ENCODE assay signal across 1 cellular context in the genomic region with DNA sequence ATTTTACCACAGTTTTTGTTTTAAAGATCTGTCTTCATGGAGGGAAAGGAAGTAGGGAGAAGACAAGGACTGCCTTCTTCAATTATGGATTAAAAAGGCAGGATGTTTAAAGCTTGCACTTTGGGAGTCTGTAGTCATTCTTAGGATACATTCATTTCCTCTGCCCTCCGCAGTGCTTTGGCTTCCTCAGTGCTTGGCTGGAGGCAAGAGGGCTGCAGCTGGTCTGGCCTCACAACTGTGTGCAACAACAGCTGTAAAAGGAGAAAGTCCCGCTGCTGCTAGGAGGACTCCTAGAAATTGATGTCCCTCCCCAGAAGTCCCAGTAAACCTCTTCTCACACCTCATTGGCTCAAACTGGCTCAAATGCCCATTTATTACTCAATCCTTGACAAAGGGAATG.
TF ChIP-seq lines count a peak whose summit lies in the region.

No MANE protein-coding gene starts in this region.

TF ChIP-seq in WTC11, 78 proteins besides CTCF, POLR2A, EP300 and RAD21:
- TF ChIP-seq ZNF425 (CRISPR knock-in tag; conservative IDR thresholded peaks at IDR 0.05): no peak
- TF ChIP-seq NFATC4 (CRISPR knock-in tag; IDR thresholded peaks at IDR 0.05): no peak
- TF ChIP-seq, protein P1, sequence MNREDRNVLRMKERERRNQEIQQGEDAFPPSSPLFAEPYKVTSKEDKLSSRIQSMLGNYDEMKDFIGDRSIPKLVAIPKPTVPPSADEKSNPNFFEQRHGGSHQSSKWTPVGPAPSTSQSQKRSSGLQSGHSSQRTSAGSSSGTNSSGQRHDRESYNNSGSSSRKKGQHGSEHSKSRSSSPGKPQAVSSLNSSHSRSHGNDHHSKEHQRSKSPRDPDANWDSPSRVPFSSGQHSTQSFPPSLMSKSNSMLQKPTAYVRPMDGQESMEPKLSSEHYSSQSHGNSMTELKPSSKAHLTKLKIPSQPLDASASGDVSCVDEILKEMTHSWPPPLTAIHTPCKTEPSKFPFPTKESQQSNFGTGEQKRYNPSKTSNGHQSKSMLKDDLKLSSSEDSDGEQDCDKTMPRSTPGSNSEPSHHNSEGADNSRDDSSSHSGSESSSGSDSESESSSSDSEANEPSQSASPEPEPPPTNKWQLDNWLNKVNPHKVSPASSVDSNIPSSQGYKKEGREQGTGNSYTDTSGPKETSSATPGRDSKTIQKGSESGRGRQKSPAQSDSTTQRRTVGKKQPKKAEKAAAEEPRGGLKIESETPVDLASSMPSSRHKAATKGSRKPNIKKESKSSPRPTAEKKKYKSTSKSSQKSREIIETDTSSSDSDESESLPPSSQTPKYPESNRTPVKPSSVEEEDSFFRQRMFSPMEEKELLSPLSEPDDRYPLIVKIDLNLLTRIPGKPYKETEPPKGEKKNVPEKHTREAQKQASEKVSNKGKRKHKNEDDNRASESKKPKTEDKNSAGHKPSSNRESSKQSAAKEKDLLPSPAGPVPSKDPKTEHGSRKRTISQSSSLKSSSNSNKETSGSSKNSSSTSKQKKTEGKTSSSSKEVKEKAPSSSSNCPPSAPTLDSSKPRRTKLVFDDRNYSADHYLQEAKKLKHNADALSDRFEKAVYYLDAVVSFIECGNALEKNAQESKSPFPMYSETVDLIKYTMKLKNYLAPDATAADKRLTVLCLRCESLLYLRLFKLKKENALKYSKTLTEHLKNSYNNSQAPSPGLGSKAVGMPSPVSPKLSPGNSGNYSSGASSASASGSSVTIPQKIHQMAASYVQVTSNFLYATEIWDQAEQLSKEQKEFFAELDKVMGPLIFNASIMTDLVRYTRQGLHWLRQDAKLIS (CRISPR knock-in tag; IDR thresholded peaks at IDR 0.05; ENCODE audit: borderline replicate concordance): no peak
- no peak for TF ChIP-seq CBFB (CRISPR knock-in tag; IDR thresholded peaks at IDR 0.05; ENCODE audit: low read depth)
- no peak for TF ChIP-seq ATF3 (CRISPR knock-in tag; conservative IDR thresholded peaks at IDR 0.05)
- TF ChIP-seq ATF2 (CRISPR knock-in tag; IDR thresholded peaks at IDR 0.05; ENCODE audit: borderline replicate concordance, low read depth): no peak
- no peak for TF ChIP-seq GTF2I (CRISPR knock-in tag; conservative IDR thresholded peaks at IDR 0.05)
- TF ChIP-seq NFE2L1 (CRISPR knock-in tag; IDR thresholded peaks at IDR 0.05): no peak
- no peak for TF ChIP-seq IRF1 (CRISPR knock-in tag; IDR thresholded peaks at IDR 0.05)
- no peak for TF ChIP-seq ZNF671 (CRISPR knock-in tag; IDR thresholded peaks at IDR 0.05)
- TF ChIP-seq ATF1 (CRISPR knock-in tag; IDR thresholded peaks at IDR 0.05): no peak
- TF ChIP-seq TEAD4 (CRISPR knock-in tag; IDR thresholded peaks at IDR 0.05): no peak
- TF ChIP-seq, protein P2, sequence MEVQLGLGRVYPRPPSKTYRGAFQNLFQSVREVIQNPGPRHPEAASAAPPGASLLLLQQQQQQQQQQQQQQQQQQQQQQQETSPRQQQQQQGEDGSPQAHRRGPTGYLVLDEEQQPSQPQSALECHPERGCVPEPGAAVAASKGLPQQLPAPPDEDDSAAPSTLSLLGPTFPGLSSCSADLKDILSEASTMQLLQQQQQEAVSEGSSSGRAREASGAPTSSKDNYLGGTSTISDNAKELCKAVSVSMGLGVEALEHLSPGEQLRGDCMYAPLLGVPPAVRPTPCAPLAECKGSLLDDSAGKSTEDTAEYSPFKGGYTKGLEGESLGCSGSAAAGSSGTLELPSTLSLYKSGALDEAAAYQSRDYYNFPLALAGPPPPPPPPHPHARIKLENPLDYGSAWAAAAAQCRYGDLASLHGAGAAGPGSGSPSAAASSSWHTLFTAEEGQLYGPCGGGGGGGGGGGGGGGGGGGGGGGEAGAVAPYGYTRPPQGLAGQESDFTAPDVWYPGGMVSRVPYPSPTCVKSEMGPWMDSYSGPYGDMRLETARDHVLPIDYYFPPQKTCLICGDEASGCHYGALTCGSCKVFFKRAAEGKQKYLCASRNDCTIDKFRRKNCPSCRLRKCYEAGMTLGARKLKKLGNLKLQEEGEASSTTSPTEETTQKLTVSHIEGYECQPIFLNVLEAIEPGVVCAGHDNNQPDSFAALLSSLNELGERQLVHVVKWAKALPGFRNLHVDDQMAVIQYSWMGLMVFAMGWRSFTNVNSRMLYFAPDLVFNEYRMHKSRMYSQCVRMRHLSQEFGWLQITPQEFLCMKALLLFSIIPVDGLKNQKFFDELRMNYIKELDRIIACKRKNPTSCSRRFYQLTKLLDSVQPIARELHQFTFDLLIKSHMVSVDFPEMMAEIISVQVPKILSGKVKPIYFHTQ (CRISPR knock-in tag; IDR thresholded peaks at IDR 0.05): no peak
- TF ChIP-seq ARID4B (CRISPR knock-in tag; IDR thresholded peaks at IDR 0.05; ENCODE audit: borderline replicate concordance): no peak
- TF ChIP-seq EMX1 (CRISPR knock-in tag; IDR thresholded peaks at IDR 0.05): no peak
- TF ChIP-seq E2F1 (CRISPR knock-in tag; IDR thresholded peaks at IDR 0.05): no peak
- TF ChIP-seq JAZF1 (CRISPR knock-in tag; IDR thresholded peaks at IDR 0.05): no peak
- TF ChIP-seq, protein P3, sequence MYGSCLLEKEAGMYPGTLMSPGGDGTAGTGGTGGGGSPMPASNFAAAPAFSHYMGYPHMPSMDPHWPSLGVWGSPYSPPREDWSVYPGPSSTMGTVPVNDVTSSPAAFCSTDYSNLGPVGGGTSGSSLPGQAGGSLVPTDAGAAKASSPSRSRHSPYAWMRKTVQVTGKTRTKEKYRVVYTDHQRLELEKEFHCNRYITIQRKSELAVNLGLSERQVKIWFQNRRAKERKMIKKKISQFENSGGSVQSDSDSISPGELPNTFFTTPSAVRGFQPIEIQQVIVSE (CRISPR knock-in tag; IDR thresholded peaks at IDR 0.05; ENCODE audit: borderline replicate concordance): no peak
- no peak for TF ChIP-seq ZNF317 (CRISPR knock-in tag; IDR thresholded peaks at IDR 0.05; ENCODE audit: borderline replicate concordance, low read depth)
TF ChIP-seq in WTC11: peak in this region for 0.
